In the genomic region with DNA sequence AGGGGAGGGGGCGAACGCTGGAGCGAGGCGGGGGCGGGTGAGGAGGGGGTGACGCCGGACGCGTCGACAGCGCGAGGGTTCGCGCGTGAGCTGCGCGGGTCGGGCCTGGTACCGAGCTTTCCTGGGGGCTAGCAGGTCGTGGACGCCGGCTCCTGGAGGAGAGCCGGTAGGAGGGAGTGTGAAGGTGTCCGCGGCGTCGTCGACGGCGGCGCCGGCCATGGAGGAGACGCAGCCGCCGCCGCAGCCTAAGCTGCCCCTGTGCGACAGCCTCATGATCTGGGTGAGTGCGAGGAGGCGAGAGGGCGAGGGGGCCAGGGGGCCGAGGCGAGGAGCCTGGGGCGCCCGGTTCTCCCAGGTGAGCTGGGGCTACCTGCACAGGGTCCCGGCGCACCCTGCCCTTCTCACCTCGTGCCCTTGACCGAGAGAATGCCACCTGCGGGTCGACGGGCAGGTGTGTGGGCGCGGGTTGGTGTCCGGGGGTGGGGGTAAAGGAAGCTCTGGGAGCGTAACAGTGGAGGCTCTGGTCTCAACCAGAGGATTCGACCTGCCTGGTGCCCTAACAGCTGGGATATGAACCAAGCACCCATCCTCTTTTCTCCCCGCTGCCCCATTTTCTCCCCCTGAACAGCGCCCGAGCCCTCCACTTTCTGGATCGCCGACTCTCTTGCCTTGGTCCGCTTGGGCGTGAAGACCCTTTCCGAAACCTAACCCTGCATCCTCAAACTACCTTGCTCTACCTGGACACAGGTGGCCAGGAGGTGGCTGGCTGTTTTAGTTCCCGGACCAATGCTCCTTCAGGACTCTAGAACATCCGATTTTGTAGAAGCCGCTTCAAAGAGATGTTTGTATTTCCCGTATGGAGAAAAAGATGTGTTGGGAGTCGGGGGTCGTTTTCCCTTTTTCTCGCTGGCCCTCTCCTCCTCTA, we compare ENCODE assay signal across 1 cellular context.
A peak's percentile ranks its signal among the peaks of the same experiment; 100 is the strongest.
TF ChIP-seq lines count a peak whose summit lies in the region.

TSS of gene HOOK1 (plus strand) at position 49 of the 925 bp plus-strand sequence. CDS start at position 218, 169 bp downstream.

TF ChIP-seq in HepG2, 621 proteins besides CTCF, POLR2A, EP300 and RAD21 (continued from another document and continues in another):
- TF ChIP-seq, protein P1, sequence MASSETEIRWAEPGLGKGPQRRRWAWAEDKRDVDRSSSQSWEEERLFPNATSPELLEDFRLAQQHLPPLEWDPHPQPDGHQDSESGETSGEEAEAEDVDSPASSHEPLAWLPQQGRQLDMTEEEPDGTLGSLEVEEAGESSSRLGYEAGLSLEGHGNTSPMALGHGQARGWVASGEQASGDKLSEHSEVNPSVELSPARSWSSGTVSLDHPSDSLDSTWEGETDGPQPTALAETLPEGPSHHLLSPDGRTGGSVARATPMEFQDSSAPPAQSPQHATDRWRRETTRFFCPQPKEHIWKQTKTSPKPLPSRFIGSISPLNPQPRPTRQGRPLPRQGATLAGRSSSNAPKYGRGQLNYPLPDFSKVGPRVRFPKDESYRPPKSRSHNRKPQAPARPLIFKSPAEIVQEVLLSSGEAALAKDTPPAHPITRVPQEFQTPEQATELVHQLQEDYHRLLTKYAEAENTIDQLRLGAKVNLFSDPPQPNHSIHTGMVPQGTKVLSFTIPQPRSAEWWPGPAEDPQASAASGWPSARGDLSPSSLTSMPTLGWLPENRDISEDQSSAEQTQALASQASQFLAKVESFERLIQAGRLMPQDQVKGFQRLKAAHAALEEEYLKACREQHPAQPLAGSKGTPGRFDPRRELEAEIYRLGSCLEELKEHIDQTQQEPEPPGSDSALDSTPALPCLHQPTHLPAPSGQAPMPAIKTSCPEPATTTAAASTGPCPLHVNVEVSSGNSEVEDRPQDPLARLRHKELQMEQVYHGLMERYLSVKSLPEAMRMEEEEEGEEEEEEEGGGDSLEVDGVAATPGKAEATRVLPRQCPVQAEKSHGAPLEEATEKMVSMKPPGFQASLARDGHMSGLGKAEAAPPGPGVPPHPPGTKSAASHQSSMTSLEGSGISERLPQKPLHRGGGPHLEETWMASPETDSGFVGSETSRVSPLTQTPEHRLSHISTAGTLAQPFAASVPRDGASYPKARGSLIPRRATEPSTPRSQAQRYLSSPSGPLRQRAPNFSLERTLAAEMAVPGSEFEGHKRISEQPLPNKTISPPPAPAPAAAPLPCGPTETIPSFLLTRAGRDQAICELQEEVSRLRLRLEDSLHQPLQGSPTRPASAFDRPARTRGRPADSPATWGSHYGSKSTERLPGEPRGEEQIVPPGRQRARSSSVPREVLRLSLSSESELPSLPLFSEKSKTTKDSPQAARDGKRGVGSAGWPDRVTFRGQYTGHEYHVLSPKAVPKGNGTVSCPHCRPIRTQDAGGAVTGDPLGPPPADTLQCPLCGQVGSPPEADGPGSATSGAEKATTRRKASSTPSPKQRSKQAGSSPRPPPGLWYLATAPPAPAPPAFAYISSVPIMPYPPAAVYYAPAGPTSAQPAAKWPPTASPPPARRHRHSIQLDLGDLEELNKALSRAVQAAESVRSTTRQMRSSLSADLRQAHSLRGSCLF (CRISPR knock-in tag; IDR thresholded peaks at IDR 0.05; ENCODE audit: borderline replicate concordance): no peak
- TF ChIP-seq ZNF839 (CRISPR knock-in tag; IDR thresholded peaks at IDR 0.05; ENCODE audit: borderline replicate concordance) (0 out of 2 replicates have a peak, but pooled peaks have one; percentile 33), STAT5B (CRISPR knock-in tag; IDR thresholded peaks at IDR 0.05) (no peak), ZNF335 (CRISPR knock-in tag; IDR thresholded peaks at IDR 0.05) (no peak), ZSCAN30 (CRISPR knock-in tag; IDR thresholded peaks at IDR 0.05) (no peak), ZNF816 (CRISPR knock-in tag; IDR thresholded peaks at IDR 0.05; ENCODE audit: borderline replicate concordance) (no peak), NCOA5 (CRISPR knock-in tag; IDR thresholded peaks at IDR 0.05) (no peak), E2F2 (CRISPR knock-in tag; IDR thresholded peaks at IDR 0.05; ENCODE audit: borderline replicate concordance) (no peak; the same call in 1 of the 2 replicates), ZNF276 (CRISPR knock-in tag; IDR thresholded peaks at IDR 0.05; ENCODE audit: low read depth) (no peak), TMF1 (CRISPR knock-in tag; IDR thresholded peaks at IDR 0.05; ENCODE audit: low read depth) (no peak), ATAD3A (CRISPR knock-in tag; IDR thresholded peaks at IDR 0.05) (no peak), ATF2 (CRISPR knock-in tag; IDR thresholded peaks at IDR 0.05) (no peak), ZNF709 (CRISPR knock-in tag; IDR thresholded peaks at IDR 0.05) (0 out of 2 replicates have a peak, but pooled peaks have one; percentile 42), TOPORS (CRISPR knock-in tag; IDR thresholded peaks at IDR 0.05) (no peak), HIVEP1 (CRISPR knock-in tag; IDR thresholded peaks at IDR 0.05) (no peak), ZBTB7A (CRISPR knock-in tag; IDR thresholded peaks at IDR 0.05) (peak; percentile 84), GATAD2A (CRISPR knock-in tag; IDR thresholded peaks at IDR 0.05) (no peak), ZNF570 (CRISPR knock-in tag; IDR thresholded peaks at IDR 0.05; ENCODE audit: borderline replicate concordance) (no peak), AGO2 (optimal IDR thresholded peaks at IDR 0.05; ENCODE audit: low read depth, low read length) (no peak), ZNF275 (CRISPR knock-in tag; IDR thresholded peaks at IDR 0.05; ENCODE audit: borderline replicate concordance) (peak; percentile 40; the same call in 1 of the 2 replicates), ZNF260 (CRISPR knock-in tag; IDR thresholded peaks at IDR 0.05; ENCODE audit: borderline replicate concordance, low read depth) (no peak), RFX5 (IDR thresholded peaks at IDR 0.05; ENCODE audit: low read depth, low read length) (no peak), NR2C2 (CRISPR knock-in tag; IDR thresholded peaks at IDR 0.05; ENCODE audit: borderline replicate concordance) (0 out of 2 replicates have a peak, but pooled peaks have one; percentile 29), ZNF878 (CRISPR knock-in tag; IDR thresholded peaks at IDR 0.05) (no peak), SMYD3 (CRISPR knock-in tag; IDR thresholded peaks at IDR 0.05) (no peak), DDIT3 (CRISPR knock-in tag; IDR thresholded peaks at IDR 0.05) (no peak), HNF4G (IDR thresholded peaks at IDR 0.05; ENCODE audit: borderline replicate concordance, low read depth, low read length) (no peak), HNF4G (CRISPR knock-in tag; IDR thresholded peaks at IDR 0.05; ENCODE audit: borderline replicate concordance, low read depth) (no peak), NFE2L1 (CRISPR knock-in tag; IDR thresholded peaks at IDR 0.05; ENCODE audit: borderline replicate concordance) (no peak), MLX (CRISPR knock-in tag; IDR thresholded peaks at IDR 0.05) (no peak), NFIB (CRISPR knock-in tag; IDR thresholded peaks at IDR 0.05; ENCODE audit: borderline replicate concordance) (no peak)
- TF ChIP-seq, protein P2, sequence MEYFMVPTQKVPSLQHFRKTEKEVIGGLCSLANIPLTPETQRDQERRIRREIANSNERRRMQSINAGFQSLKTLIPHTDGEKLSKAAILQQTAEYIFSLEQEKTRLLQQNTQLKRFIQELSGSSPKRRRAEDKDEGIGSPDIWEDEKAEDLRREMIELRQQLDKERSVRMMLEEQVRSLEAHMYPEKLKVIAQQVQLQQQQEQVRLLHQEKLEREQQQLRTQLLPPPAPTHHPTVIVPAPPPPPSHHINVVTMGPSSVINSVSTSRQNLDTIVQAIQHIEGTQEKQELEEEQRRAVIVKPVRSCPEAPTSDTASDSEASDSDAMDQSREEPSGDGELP (IDR thresholded peaks at IDR 0.05; ENCODE audit: borderline replicate concordance, low read depth): no peak
- TF ChIP-seq, protein P3, sequence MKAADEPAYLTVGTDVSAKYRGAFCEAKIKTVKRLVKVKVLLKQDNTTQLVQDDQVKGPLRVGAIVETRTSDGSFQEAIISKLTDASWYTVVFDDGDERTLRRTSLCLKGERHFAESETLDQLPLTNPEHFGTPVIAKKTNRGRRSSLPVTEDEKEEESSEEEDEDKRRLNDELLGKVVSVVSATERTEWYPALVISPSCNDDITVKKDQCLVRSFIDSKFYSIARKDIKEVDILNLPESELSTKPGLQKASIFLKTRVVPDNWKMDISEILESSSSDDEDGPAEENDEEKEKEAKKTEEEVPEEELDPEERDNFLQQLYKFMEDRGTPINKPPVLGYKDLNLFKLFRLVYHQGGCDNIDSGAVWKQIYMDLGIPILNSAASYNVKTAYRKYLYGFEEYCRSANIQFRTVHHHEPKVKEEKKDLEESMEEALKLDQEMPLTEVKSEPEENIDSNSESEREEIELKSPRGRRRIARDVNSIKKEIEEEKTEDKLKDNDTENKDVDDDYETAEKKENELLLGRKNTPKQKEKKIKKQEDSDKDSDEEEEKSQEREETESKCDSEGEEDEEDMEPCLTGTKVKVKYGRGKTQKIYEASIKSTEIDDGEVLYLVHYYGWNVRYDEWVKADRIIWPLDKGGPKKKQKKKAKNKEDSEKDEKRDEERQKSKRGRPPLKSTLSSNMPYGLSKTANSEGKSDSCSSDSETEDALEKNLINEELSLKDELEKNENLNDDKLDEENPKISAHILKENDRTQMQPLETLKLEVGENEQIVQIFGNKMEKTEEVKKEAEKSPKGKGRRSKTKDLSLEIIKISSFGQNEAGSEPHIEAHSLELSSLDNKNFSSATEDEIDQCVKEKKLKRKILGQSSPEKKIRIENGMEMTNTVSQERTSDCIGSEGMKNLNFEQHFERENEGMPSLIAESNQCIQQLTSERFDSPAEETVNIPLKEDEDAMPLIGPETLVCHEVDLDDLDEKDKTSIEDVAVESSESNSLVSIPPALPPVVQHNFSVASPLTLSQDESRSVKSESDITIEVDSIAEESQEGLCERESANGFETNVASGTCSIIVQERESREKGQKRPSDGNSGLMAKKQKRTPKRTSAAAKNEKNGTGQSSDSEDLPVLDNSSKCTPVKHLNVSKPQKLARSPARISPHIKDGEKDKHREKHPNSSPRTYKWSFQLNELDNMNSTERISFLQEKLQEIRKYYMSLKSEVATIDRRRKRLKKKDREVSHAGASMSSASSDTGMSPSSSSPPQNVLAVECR (CRISPR knock-in tag; IDR thresholded peaks at IDR 0.05; ENCODE audit: borderline replicate concordance): peak; percentile 78
- TF ChIP-seq, protein P4, sequence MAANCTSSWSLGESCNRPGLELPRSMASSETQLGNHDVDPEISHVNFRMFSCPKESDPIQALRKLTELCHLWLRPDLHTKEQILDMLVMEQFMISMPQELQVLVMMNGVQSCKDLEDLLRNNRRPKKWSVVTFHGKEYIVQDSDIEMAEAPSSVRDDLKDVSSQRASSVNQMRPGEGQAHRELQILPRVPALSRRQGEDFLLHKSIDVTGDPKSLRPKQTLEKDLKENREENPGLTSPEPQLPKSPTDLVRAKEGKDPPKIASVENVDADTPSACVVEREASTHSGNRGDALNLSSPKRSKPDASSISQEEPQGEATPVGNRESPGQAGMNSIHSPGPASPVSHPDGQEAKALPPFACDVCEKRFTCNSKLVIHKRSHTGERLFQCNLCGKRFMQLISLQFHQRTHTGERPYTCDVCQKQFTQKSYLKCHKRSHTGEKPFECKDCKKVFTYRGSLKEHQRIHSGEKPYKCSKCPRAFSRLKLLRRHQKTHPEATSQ (CRISPR knock-in tag; IDR thresholded peaks at IDR 0.05; ENCODE audit: borderline replicate concordance): no peak
